In the genomic region with DNA sequence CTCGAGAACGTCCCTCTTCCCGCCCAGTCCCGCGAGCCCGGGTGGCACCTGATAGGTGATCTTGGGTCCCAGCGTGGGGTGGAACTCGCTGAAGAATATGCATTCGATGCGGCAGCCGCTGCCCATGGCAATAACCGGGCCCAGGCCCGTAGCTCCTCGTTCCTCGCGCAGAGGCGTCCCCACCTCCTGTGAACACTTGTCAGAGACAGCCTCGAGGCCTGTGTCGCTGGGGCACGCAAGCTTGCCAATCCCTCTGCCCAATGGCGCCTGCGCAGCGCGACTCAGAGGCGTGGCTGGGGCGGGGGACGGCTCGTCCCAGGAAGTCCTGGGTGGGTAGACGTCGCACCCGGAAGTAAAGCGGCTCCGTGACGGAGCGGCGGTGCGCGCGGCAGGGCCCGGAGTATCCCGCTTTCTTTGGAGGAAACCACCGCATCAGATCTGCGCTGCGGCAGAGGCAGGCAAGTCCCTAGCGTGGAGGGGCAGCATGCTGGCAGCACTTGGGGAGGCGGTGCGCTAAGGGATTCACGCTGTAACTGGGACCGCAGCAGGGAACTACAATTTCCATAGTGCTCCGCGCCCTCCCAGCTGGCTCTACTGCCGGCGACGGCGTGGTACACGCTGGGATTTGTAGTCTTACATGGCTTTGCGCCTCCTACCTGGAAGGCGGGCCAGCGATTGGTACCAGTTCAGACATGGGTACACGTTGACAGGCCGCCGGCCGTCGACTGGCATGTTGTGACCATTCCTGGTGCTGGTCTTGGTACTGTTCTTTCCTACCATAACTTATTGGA, we compare ENCODE assay signal across 8 cellular contexts. TPM values are rescaled to one million over a fixed set of nuclear protein-coding genes. Genes with fewer than 3 reads are reported as not detected.
DNase-seq lines count a peak whose midpoint lies in the region; ATAC-seq and TF ChIP-seq lines count a peak whose summit lies in the region.

A gene with protein sequence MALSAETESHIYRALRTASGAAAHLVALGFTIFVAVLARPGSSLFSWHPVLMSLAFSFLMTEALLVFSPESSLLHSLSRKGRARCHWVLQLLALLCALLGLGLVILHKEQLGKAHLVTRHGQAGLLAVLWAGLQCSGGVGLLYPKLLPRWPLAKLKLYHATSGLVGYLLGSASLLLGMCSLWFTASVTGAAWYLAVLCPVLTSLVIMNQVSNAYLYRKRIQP (plus strand): TSS at position 336 of the 791 bp plus-strand sequence. CDS start 572 bp downstream, outside the sequence.
A gene (minus strand): TSS at position 249 of the 791 bp plus-strand sequence. CDS start 123 bp downstream, at position 126.

- TF ChIP-seq CTCF in RWPE1 (conservative IDR thresholded peaks at IDR 0.05; ENCODE audit: low read depth), result no peak

- intact Hi-C loops in naive thymus-derived CD4-positive, alpha-beta T cell (cut with micrococcal nuclease), result loop anchor here (1.0 to 10.0 kb wide), 17 partner anchors 9 to 1636 kb away; a partner anchor contains a TSS

- peak; percentile 94 for ATAC-seq in activated T-helper 17 cell treated with anti-CD3 and anti-CD28 coated beads, Interleukin-2, amount 50 U/mL, for 72 hours (replicated peaks)
- ATAC-seq in naive thymus-derived CD4-positive, alpha-beta T cell, result peak; percentile 95
- peak; percentile 96 for ATAC-seq in stimulated activated memory B cell treated with anti-CD40 and anti-IgM and Interleukin-4, amounts not matched to agents 10 μg/mL and 1 μg/mL and 100 μg/mL, for 72 hours

- H3K4me1 Mint-ChIP-seq in activated T-helper 17 cell treated with anti-CD3 and anti-CD28 coated beads, Interleukin-2, amount 50 U/mL, for 72 hours, result peaks cover 19% of the 10 kb centered on the region
- H3K4me1 Mint-ChIP-seq in naive thymus-derived CD4-positive, alpha-beta T cell, result peaks cover 24 to 78% (median 59%) of the 10 kb centered on the region in 7 donors
- peaks cover 70% of the 10 kb centered on the region for H3K4me1 Mint-ChIP-seq in stimulated activated memory B cell treated with anti-CD40 and anti-IgM and Interleukin-4, amounts not matched to agents 10 μg/mL and 1 μg/mL and 100 μg/mL, for 72 hours

- no peaks in the 10 kb centered on the region for H3K27me3 Mint-ChIP-seq in activated T-helper 17 cell treated with anti-CD3 and anti-CD28 coated beads, Interleukin-2, amount 50 U/mL, for 72 hours
- no peaks in the 10 kb centered on the region for H3K27me3 Mint-ChIP-seq in naive thymus-derived CD4-positive, alpha-beta T cell
- H3K27me3 Mint-ChIP-seq in stimulated activated memory B cell treated with anti-CD40 and anti-IgM and Interleukin-4, amounts not matched to agents 10 μg/mL and 1 μg/mL and 100 μg/mL, for 72 hours, result no peaks in the 10 kb centered on the region

- no peaks in the 10 kb centered on the region for H3K27me3 ChIP-seq in naive thymus-derived CD4-positive, alpha-beta T cell (ENCODE audit: control insufficient read depth in 2 of 2, insufficient read depth in 2 of 2, low read length in 2 of 2)

- DNase-seq in EH (ENCODE audit: low read depth) (peak; percentile 95), GOT3 (lab: John Stamatoyannopoulos, UW) (peak; percentile 83), LoVo (ENCODE audit: low spot score) (peak; percentile 96), RWPE1 (ENCODE audit: low spot score) (peak; percentile 81), fibroblast of gingiva (ENCODE audit: low read depth) (peak; percentile 92)
- peak; percentile 97 to 100 (median 99) for DNase-seq in naive thymus-derived CD4-positive, alpha-beta T cell

- peaks cover 0 to 59% (median 0%) of the 10 kb centered on the region in 3 experiments for H3K36me3 ChIP-seq in naive thymus-derived CD4-positive, alpha-beta T cell (ENCODE audit: control insufficient read depth in 2 of 3, insufficient read depth in 3 of 3, low read length in 3 of 3)

- H3K27ac ChIP-seq in RWPE1, result peak within 1 kb of the TSS; percentile 95
- H3K27ac ChIP-seq in naive thymus-derived CD4-positive, alpha-beta T cell (ENCODE audit: low read depth, low read length), result peak within 1 kb of the TSS; percentile 93

- no peaks in the 10 kb centered on the region for H3K9me3 ChIP-seq in naive thymus-derived CD4-positive, alpha-beta T cell (ENCODE audit: control insufficient read depth in 2 of 3, low read length in 3 of 3)

- peak within 1 kb of the TSS; percentile 97 for H3K27ac Mint-ChIP-seq in activated T-helper 17 cell treated with anti-CD3 and anti-CD28 coated beads, Interleukin-2, amount 50 U/mL, for 72 hours
- H3K27ac Mint-ChIP-seq in naive thymus-derived CD4-positive, alpha-beta T cell, result peak within 1 kb of the TSS; percentile 96 to 100 (median 99)
- H3K27ac Mint-ChIP-seq in stimulated activated memory B cell treated with anti-CD40 and anti-IgM and Interleukin-4, amounts not matched to agents 10 μg/mL and 1 μg/mL and 100 μg/mL, for 72 hours, result peak within 1 kb of the TSS; percentile 95

- peak within 1 kb of the TSS; percentile 90 for H3K4me3 ChIP-seq in naive thymus-derived CD4-positive, alpha-beta T cell (ENCODE audit: low read length)

- H3K36me3 Mint-ChIP-seq in activated T-helper 17 cell treated with anti-CD3 and anti-CD28 coated beads, Interleukin-2, amount 50 U/mL, for 72 hours (ENCODE audit: low read depth), result peaks cover 87% of the 10 kb centered on the region
- H3K36me3 Mint-ChIP-seq in naive thymus-derived CD4-positive, alpha-beta T cell, result peaks cover 0 to 30% (median 7%) of the 10 kb centered on the region in 5 donors
- peaks cover 24% of the 10 kb centered on the region for H3K36me3 Mint-ChIP-seq in stimulated activated memory B cell treated with anti-CD40 and anti-IgM and Interleukin-4, amounts not matched to agents 10 μg/mL and 1 μg/mL and 100 μg/mL, for 72 hours

- H3K4me1 ChIP-seq in naive thymus-derived CD4-positive, alpha-beta T cell (ENCODE audit: control insufficient read depth in 2 of 2, insufficient read depth in 2 of 2, low read length in 2 of 2), result peaks cover 26 to 32% of the 10 kb centered on the region in 2 donors

- H3K4me3 Mint-ChIP-seq in activated T-helper 17 cell treated with anti-CD3 and anti-CD28 coated beads, Interleukin-2, amount 50 U/mL, for 72 hours, result peak within 1 kb of the TSS; percentile 98
- H3K4me3 Mint-ChIP-seq in naive thymus-derived CD4-positive, alpha-beta T cell, result peak within 1 kb of the TSS; percentile 86 to 99 (median 96)
- peak within 1 kb of the TSS; percentile 96 for H3K4me3 Mint-ChIP-seq in stimulated activated memory B cell treated with anti-CD40 and anti-IgM and Interleukin-4, amounts not matched to agents 10 μg/mL and 1 μg/mL and 100 μg/mL, for 72 hours

- POLR2A ChIA-PET in RWPE1 (lab: Yijun Ruan, JAX; ENCODE audit: low non-redundant PET), result interaction anchor here (0.9 kb wide), 1 partner anchor 10 kb away, joined by 3 read pairs; a partner anchor contains a TSS
- POLR2A ChIA-PET in naive thymus-derived CD4-positive, alpha-beta T cell (lab: Charles Lee), result interaction anchor here (0.7 to 34.0 kb wide), 11 partner anchors 6 to 1927 kb away, joined by 3 to 656 read pairs (median 6); a partner anchor contains a TSS

- CTCF ChIA-PET in RWPE1 (lab: Yijun Ruan, JAX), result interaction anchor here (0.6 to 0.9 kb wide), 3 partner anchors 26 to 200 kb away, joined by 3 read pairs; no protein-coding TSS in a partner anchor
- CTCF ChIA-PET in naive thymus-derived CD4-positive, alpha-beta T cell (lab: Charles Lee), result interaction anchor here (0.7 to 4.5 kb wide), 6 partner anchors 10 to 199 kb away, joined by 3 to 21 read pairs (median 4); a partner anchor contains a TSS

- H3K9me3 Mint-ChIP-seq in activated T-helper 17 cell treated with anti-CD3 and anti-CD28 coated beads, Interleukin-2, amount 50 U/mL, for 72 hours, result no peaks in the 10 kb centered on the region
- H3K9me3 Mint-ChIP-seq in naive thymus-derived CD4-positive, alpha-beta T cell, result no peaks in the 10 kb centered on the region
- no peaks in the 10 kb centered on the region for H3K9me3 Mint-ChIP-seq in stimulated activated memory B cell treated with anti-CD40 and anti-IgM and Interleukin-4, amounts not matched to agents 10 μg/mL and 1 μg/mL and 100 μg/mL, for 72 hours

RNA-seq across cellular contexts. Expression of the first gene that starts in this region (rescaled TPM):
- 10 to 100 TPM; 35.6 to 40.8 TPM for total RNA-seq in activated T-helper 17 cell treated with anti-CD3 and anti-CD28 coated beads, Interleukin-2, amount 50 U/mL, for 72 hours
- 10 to 100 TPM; 23.3 to 42.6 (median 32.8) TPM for total RNA-seq in naive thymus-derived CD4-positive, alpha-beta T cell
- 10 to 100 TPM; 42.4 to 52.9 TPM for polyA plus RNA-seq in naive thymus-derived CD4-positive, alpha-beta T cell

RNA-seq across cellular contexts. Expression of the second gene that starts in this region (rescaled TPM):
- 10 to 100 TPM; 50.2 to 96.5 TPM for total RNA-seq in activated T-helper 17 cell treated with anti-CD3 and anti-CD28 coated beads, Interleukin-2, amount 50 U/mL, for 72 hours
- total RNA-seq in naive thymus-derived CD4-positive, alpha-beta T cell, result 10 to 100 TPM; 35.3 to 48.9 (median 47.7) TPM
- 10 to 100 TPM; 27.2 to 36.2 TPM for polyA plus RNA-seq in naive thymus-derived CD4-positive, alpha-beta T cell

Comparison
In these comparisons a context has a peak if more than half of its experiments do, and no peak if none do; other contexts are left out.
1. Peak in every context shown above with its lines: DNase-seq, ATAC-seq, H3K4me3 ChIP-seq and H3K27ac ChIP-seq.